In genomic region chr2:181516992-181517391, GRCh38 we compare ENCODE assay signal across 13 cellular contexts.
"Had no signal": no experiment of that assay in that cellular context is flagged by ENCODE, and none has a peak within 500 bp of the region (broad histone marks: within the 10 kb centered on the region; RNA-seq: fewer than 3 reads in every experiment).

No MANE protein-coding gene starts in this region.

- H3K27ac ChIP-seq: ascending aorta, cardiac muscle cell, colonic mucosa, gastrocnemius medialis, right atrium auricular region, thyroid gland, vagina had no signal

- H3K36me3 ChIP-seq: ascending aorta, cardiac muscle cell, colonic mucosa, gastrocnemius medialis, right atrium auricular region, thyroid gland, vagina had no signal

- ATAC-seq: activated CD4-positive, CD25-positive, alpha-beta regulatory T cell treated with anti-CD3 and anti-CD28 coated beads, Interleukin-2, amount 50 U/mL, for 24 hours; gastrocnemius medialis; left ventricle myocardium superior had no signal

- H3K4me3 ChIP-seq: ascending aorta, cardiac muscle cell, colonic mucosa, gastrocnemius medialis, right atrium auricular region, thyroid gland, vagina had no signal

- H3K4me1 ChIP-seq: ascending aorta, colonic mucosa, gastrocnemius medialis, right atrium auricular region, thyroid gland, vagina had no signal

- H3K27me3 ChIP-seq: ascending aorta, cardiac muscle cell, colonic mucosa, gastrocnemius medialis, right atrium auricular region, thyroid gland, vagina had no signal

- H3K9me3 ChIP-seq: ascending aorta, colonic mucosa, gastrocnemius medialis, right atrium auricular region, thyroid gland, vagina had no signal

- DNase-seq: colonic mucosa; effector CD8-positive, alpha-beta T cell; gastrocnemius medialis; kidney; left ventricle myocardium superior; posterior cingulate gyrus; small intestine; thyroid gland had no signal
